ENCODE assay signal across 1 cellular context in the genomic region with DNA sequence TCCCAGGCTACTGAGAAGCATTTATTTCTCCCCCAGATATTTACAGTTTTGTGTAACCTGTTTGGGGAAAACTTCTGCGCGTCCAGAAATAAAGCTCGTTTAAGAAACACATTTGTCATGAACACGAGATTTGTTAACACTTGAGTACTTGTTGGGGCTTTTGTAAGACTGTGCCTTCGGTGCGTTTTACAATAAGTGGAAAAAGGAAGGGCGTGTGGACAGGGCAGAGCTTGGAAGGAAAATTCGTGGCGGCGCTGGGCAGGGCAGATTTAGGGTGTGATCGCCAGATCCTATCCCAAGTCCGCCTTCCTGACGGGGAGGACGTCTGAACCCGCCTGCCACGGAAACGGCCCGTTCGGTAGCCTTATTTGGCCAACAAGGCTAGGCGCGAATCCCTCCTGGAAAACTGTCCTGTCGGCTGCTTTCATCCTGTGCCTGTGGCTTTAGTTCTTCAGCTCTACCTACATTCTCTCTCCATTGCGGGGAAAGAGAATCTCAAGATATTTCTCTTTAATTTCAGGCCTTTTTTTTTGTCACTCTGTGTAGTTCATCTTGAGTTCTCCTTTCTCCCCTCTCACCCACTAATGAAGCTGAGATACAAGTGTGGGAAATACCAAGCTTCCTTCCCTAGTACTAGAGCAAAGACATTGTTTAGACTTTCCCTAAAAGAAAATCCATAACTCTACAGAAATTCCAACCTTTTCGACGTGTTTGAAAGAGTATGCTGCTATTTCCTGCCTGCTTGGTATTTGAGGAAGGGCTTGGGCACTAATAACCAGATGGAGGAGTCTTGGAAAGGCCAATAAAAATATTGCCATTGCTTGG.
TF ChIP-seq lines count a peak whose summit lies in the region.

No MANE protein-coding gene starts in this region.

TF ChIP-seq in HepG2, 621 proteins besides CTCF, POLR2A, EP300 and RAD21 (continued from another document):
- TF ChIP-seq ZNF142 (CRISPR knock-in tag; IDR thresholded peaks at IDR 0.05) = no peak
- TF ChIP-seq GFI1 (CRISPR knock-in tag; IDR thresholded peaks at IDR 0.05; ENCODE audit: borderline replicate concordance) = 0 out of 2 replicates have a peak, but pooled peaks have one; percentile 25
- peak; percentile 42 for TF ChIP-seq SAP130 (CRISPR knock-in tag; IDR thresholded peaks at IDR 0.05; ENCODE audit: low read depth)
- TF ChIP-seq, protein P1, sequence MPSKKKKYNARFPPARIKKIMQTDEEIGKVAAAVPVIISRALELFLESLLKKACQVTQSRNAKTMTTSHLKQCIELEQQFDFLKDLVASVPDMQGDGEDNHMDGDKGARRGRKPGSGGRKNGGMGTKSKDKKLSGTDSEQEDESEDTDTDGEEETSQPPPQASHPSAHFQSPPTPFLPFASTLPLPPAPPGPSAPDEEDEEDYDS (CRISPR knock-in tag; IDR thresholded peaks at IDR 0.05) = 0 out of 2 replicates have a peak, but pooled peaks have one; percentile 12
- TF ChIP-seq, protein P2, sequence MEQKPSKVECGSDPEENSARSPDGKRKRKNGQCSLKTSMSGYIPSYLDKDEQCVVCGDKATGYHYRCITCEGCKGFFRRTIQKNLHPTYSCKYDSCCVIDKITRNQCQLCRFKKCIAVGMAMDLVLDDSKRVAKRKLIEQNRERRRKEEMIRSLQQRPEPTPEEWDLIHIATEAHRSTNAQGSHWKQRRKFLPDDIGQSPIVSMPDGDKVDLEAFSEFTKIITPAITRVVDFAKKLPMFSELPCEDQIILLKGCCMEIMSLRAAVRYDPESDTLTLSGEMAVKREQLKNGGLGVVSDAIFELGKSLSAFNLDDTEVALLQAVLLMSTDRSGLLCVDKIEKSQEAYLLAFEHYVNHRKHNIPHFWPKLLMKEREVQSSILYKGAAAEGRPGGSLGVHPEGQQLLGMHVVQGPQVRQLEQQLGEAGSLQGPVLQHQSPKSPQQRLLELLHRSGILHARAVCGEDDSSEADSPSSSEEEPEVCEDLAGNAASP (CRISPR knock-in tag; IDR thresholded peaks at IDR 0.05; ENCODE audit: borderline replicate concordance) = 0 out of 2 replicates have a peak, but pooled peaks have one; percentile 28
- TF ChIP-seq STAG1 (CRISPR knock-in tag; IDR thresholded peaks at IDR 0.05) = 0 out of 2 replicates have a peak, but pooled peaks have one; percentile 13
- peak; percentile 38; the same call in 1 of the 2 replicates for TF ChIP-seq SIN3A (IDR thresholded peaks at IDR 0.05; ENCODE audit: borderline replicate concordance, low read depth, low read length)
TF ChIP-seq in HepG2: peak in this region for 37.
